Comparison of ENCODE assay signal across 1 cellular context in genomic region chr11:104956528-104956927, GRCh38.
TF ChIP-seq lines count a peak whose summit lies in the region.

No MANE protein-coding gene starts in this region.

TF ChIP-seq in HepG2, 621 proteins besides CTCF, POLR2A, EP300 and RAD21 (continued from another document):
- TF ChIP-seq GABPA (IDR thresholded peaks at IDR 0.05; ENCODE audit: low read depth, low read length): no peak
- no peak for TF ChIP-seq GABPA (CRISPR knock-in tag; IDR thresholded peaks at IDR 0.05; ENCODE audit: low read depth)
- no peak for TF ChIP-seq HHEX (CRISPR knock-in tag; IDR thresholded peaks at IDR 0.05)
- TF ChIP-seq SNRNP70 (IDR thresholded peaks at IDR 0.05; ENCODE audit: low read depth, low read length): no peak
- no peak for TF ChIP-seq NR2F1 (CRISPR knock-in tag; IDR thresholded peaks at IDR 0.05)
- TF ChIP-seq SOX13 (IDR thresholded peaks at IDR 0.05): 0 out of 2 replicates have a peak, but pooled peaks have one; percentile 21
- peak in 1 of 2 experiments; percentile 87; a peak in 2 of 4 replicates for TF ChIP-seq SOX13 (CRISPR knock-in tag; conservative IDR thresholded peaks at IDR 0.05 in 1 of 2, IDR thresholded peaks at IDR 0.05 in 1 of 2)
- peak; percentile 61; the same call in 1 of the 2 replicates for TF ChIP-seq SMC3 (IDR thresholded peaks at IDR 0.05; ENCODE audit: low read length)
- TF ChIP-seq AFF4 (CRISPR knock-in tag; IDR thresholded peaks at IDR 0.05): no peak
- no peak for TF ChIP-seq GMEB1 (CRISPR knock-in tag; IDR thresholded peaks at IDR 0.05; ENCODE audit: borderline replicate concordance)
- no peak for TF ChIP-seq ZFP82 (CRISPR knock-in tag; IDR thresholded peaks at IDR 0.05; ENCODE audit: borderline replicate concordance)
- TF ChIP-seq DR1 (CRISPR knock-in tag; IDR thresholded peaks at IDR 0.05): no peak
- peak; percentile 37; the same call in 1 of the 2 replicates for TF ChIP-seq HNF4A (CRISPR knock-in tag; IDR thresholded peaks at IDR 0.05)
- no peak for TF ChIP-seq ZNF274 (CRISPR knock-in tag; IDR thresholded peaks at IDR 0.05)
- TF ChIP-seq THAP11 (CRISPR knock-in tag; IDR thresholded peaks at IDR 0.05): peak; percentile 61
- no peak for TF ChIP-seq IKZF1 (IDR thresholded peaks at IDR 0.05)
- TF ChIP-seq GZF1 (CRISPR knock-in tag; IDR thresholded peaks at IDR 0.05): no peak
- no peak for TF ChIP-seq JUN (CRISPR knock-in tag; IDR thresholded peaks at IDR 0.05)
- no peak for TF ChIP-seq MYPOP (CRISPR knock-in tag; IDR thresholded peaks at IDR 0.05)
- TF ChIP-seq YY1 (IDR thresholded peaks at IDR 0.05; ENCODE audit: insufficient read depth, insufficient replicate concordance, low read depth, low read length): no peak
- TF ChIP-seq ZNF101 (CRISPR knock-in tag; IDR thresholded peaks at IDR 0.05; ENCODE audit: borderline replicate concordance, low read depth): no peak
- TF ChIP-seq PTBP1 (IDR thresholded peaks at IDR 0.05; ENCODE audit: low read depth, low read length, poor library complexity, severe bottlenecking): no peak
- TF ChIP-seq CREB3 (CRISPR knock-in tag; IDR thresholded peaks at IDR 0.05): no peak
- 0 out of 2 replicates have a peak, but pooled peaks have one; percentile 35 for TF ChIP-seq POGK (CRISPR knock-in tag; conservative IDR thresholded peaks at IDR 0.05)
- no peak for TF ChIP-seq ZNF670 (CRISPR knock-in tag; IDR thresholded peaks at IDR 0.05; ENCODE audit: borderline replicate concordance)
- peak; percentile 76; the same call in 1 of the 2 replicates for TF ChIP-seq ISL2 (CRISPR knock-in tag; IDR thresholded peaks at IDR 0.05)
- no peak for TF ChIP-seq ZFP36L1 (CRISPR knock-in tag; IDR thresholded peaks at IDR 0.05)
- TF ChIP-seq DBP (CRISPR knock-in tag; IDR thresholded peaks at IDR 0.05; ENCODE audit: not compliant biosample characterization): no peak
- TF ChIP-seq SATB2 (CRISPR knock-in tag; IDR thresholded peaks at IDR 0.05): no peak
- TF ChIP-seq NFIC (IDR thresholded peaks at IDR 0.05; ENCODE audit: low read length): no peak
- TF ChIP-seq XBP1 (CRISPR knock-in tag; IDR thresholded peaks at IDR 0.05): no peak
- TF ChIP-seq ZBTB25 (CRISPR knock-in tag; IDR thresholded peaks at IDR 0.05): no peak
- TF ChIP-seq TEAD3 (CRISPR knock-in tag; optimal IDR thresholded peaks at IDR 0.05; ENCODE audit: borderline replicate concordance): peak; percentile 93
